Comparison of ENCODE assay signal across 15 cellular contexts in genomic region chr13:41388143-41388881, GRCh38.
A peak's percentile ranks its signal among the peaks of the same experiment; 100 is the strongest.
DNase-seq lines count a peak whose midpoint lies in the region; ATAC-seq and TF ChIP-seq lines count a peak whose summit lies in the region.
"Had no signal": no experiment of that assay in that cellular context is flagged by ENCODE, and none has a peak within 500 bp of the region (broad histone marks: within the 10 kb centered on the region; RNA-seq: fewer than 3 reads in every experiment).

No MANE protein-coding gene starts in this region.

- peaks cover 0 to 24% (median 15%) of the 10 kb centered on the region in 9 donors for H3K4me1 ChIP-seq in heart right ventricle
- H3K4me1 ChIP-seq in right atrium auricular region = peaks cover 0 to 13% of the 10 kb centered on the region in 2 donors
- H3K4me1 ChIP-seq in BLaER1 = peaks cover 41% of the 10 kb centered on the region
- H3K4me1 ChIP-seq in BLaER1 treated with 17β-estradiol and CSF1 and Interleukin-3, amounts not matched to agents 10 nM and 100 nM = peaks cover 40 to 70% (median 64%) of the 10 kb centered on the region in 10 experiments
- H3K4me1 ChIP-seq in OCI-LY1 (ENCODE audit: insufficient read depth, low read length, severe bottlenecking) = peaks cover 28% of the 10 kb centered on the region
- no peaks in the 10 kb centered on the region for H3K4me1 ChIP-seq in mesenchymal stem cell (ENCODE audit: control insufficient read depth, insufficient read depth, low read depth, low read length)
- H3K4me1 ChIP-seq: Caco-2, HAP-1 had no signal

- no peaks in the 10 kb centered on the region for H3K9me2 ChIP-seq in OCI-LY1 (ENCODE audit: low read depth, low read length)

- no peaks in the 10 kb centered on the region for H3F3A ChIP-seq in OCI-LY1 (ENCODE audit: insufficient read depth, low read length)

- H2BK12ac ChIP-seq in mesenchymal stem cell (ENCODE audit: low read length in 2 of 2) = no peak overlapping the region

- peak in 1 of 2 donors; percentile 19 for DNase-seq in heart right ventricle
- DNase-seq in right atrium auricular region (ENCODE audit: low spot score) = no peak
- no peak for DNase-seq in A172 (ENCODE audit: low spot score)
- DNase-seq in mesenchymal stem cell = no peak
- DNase-seq: C1 segment of cervical spinal cord; Caco-2; CD8-positive, alpha-beta T cell; DMS153; DND-41; GOT3; HFFc6 had no signal

- H2AK5ac ChIP-seq in mesenchymal stem cell (ENCODE audit: low read length, severe bottlenecking) = no peak overlapping the region

- no peaks in the 10 kb centered on the region for H3K79me1 ChIP-seq in mesenchymal stem cell (replicated peaks; ENCODE audit: low read length, poor library complexity, severe bottlenecking)

- H3K27ac ChIP-seq in heart right ventricle (peak overlapping the region in 8 of 10 donors; percentile 9 to 70 (median 46)), right atrium auricular region (no peak overlapping the region), BLaER1 (peak overlapping the region; percentile 51; the same call in 1 of the 2 replicates), OCI-LY1 (ENCODE audit: low read depth, low read length, poor library complexity, severe bottlenecking) (peak overlapping the region; percentile 14), mesenchymal stem cell (ENCODE audit: low read length, poor library complexity, severe bottlenecking) (no peak overlapping the region)
- H3K27ac ChIP-seq in BLaER1 treated with 17β-estradiol and CSF1 and Interleukin-3, amounts not matched to agents 10 nM and 100 nM = peak overlapping the region in 10 of 11 experiments; percentile 1 to 86 (median 68); a peak in 18 of 22 replicates

- peak overlapping the region; percentile 90 for H2AFZ ChIP-seq in OCI-LY1 (ENCODE audit: low read length)
- H2AFZ ChIP-seq in mesenchymal stem cell (ENCODE audit: low read depth, low read length) = no peak overlapping the region

- no peak overlapping the region for H3K14ac ChIP-seq in mesenchymal stem cell (ENCODE audit: low read length in 2 of 2)

- H3K4ac ChIP-seq in mesenchymal stem cell (ENCODE audit: low read depth in 1 of 2, low read length in 2 of 2) = no peak overlapping the region

- H3K9ac ChIP-seq in BLaER1 (no peak overlapping the region; the same call in 1 of the 2 replicates), OCI-LY1 (ENCODE audit: low read length) (no peak overlapping the region), mesenchymal stem cell (ENCODE audit: low read length) (no peak overlapping the region)
- peak overlapping the region in 9 of 11 experiments; percentile 0 to 69 (median 44); a peak in 11 of 22 replicates for H3K9ac ChIP-seq in BLaER1 treated with 17β-estradiol and CSF1 and Interleukin-3, amounts not matched to agents 10 nM and 100 nM

- no peak for TF ChIP-seq CTCF in heart right ventricle (IDR thresholded peaks at IDR 0.05)
- no peak for TF ChIP-seq CTCF in right atrium auricular region (IDR thresholded peaks at IDR 0.05)
- no peak for TF ChIP-seq CTCF in OCI-LY1 (IDR thresholded peaks at IDR 0.05; ENCODE audit: low read length)

- no peak overlapping the region for H2BK15ac ChIP-seq in mesenchymal stem cell (ENCODE audit: low read depth, poor library complexity, severe bottlenecking)

- no peak overlapping the region for H2BK120ac ChIP-seq in mesenchymal stem cell (ENCODE audit: low read depth, low read length)

- no peak overlapping the region for H4K91ac ChIP-seq in mesenchymal stem cell (ENCODE audit: low read length)

- no peaks in the 10 kb centered on the region for H3K79me2 ChIP-seq in OCI-LY1 (ENCODE audit: insufficient read depth, low read length)

- no peak overlapping the region for H3K23ac ChIP-seq in mesenchymal stem cell (ENCODE audit: low read length in 2 of 2)

- no peak overlapping the region for H3K18ac ChIP-seq in mesenchymal stem cell (ENCODE audit: low read depth in 1 of 2, low read length in 2 of 2)

- peak overlapping the region; percentile 69 for H3K4me2 ChIP-seq in BLaER1
- H3K4me2 ChIP-seq in BLaER1 treated with 17β-estradiol and CSF1 and Interleukin-3, amounts not matched to agents 10 nM and 100 nM = peak overlapping the region; percentile 40 to 86 (median 74); a peak in 21 of 22 replicates
- peak overlapping the region; percentile 11; the same call in 1 of the 2 replicates for H3K4me2 ChIP-seq in OCI-LY1 (ENCODE audit: low read length)
- H3K4me2 ChIP-seq in mesenchymal stem cell (ENCODE audit: low read length, poor library complexity, severe bottlenecking) = no peak overlapping the region

- no peak overlapping the region for H2BK5ac ChIP-seq in mesenchymal stem cell (ENCODE audit: low read depth, low read length, poor library complexity, severe bottlenecking)

- H3K27me3 ChIP-seq in heart right ventricle = no peaks in the 10 kb centered on the region
- H3K27me3 ChIP-seq in right atrium auricular region = no peaks in the 10 kb centered on the region
- no peaks in the 10 kb centered on the region for H3K27me3 ChIP-seq in BLaER1
- H3K27me3 ChIP-seq in BLaER1 treated with 17β-estradiol and CSF1 and Interleukin-3, amounts not matched to agents 10 nM and 100 nM = no peaks in the 10 kb centered on the region
- no peaks in the 10 kb centered on the region for H3K27me3 ChIP-seq in OCI-LY1 (ENCODE audit: insufficient read depth, low read length)
- H3K27me3 ChIP-seq in mesenchymal stem cell (ENCODE audit: control insufficient read depth in 1 of 2, insufficient read depth in 1 of 2, low read length in 2 of 2) = no peaks in the 10 kb centered on the region

- intact Hi-C loops in heart right ventricle (cut with DNase I) = loop anchor here in 2 of 10 donors (10.0 kb wide), 1 partner anchor 266 kb away; no protein-coding TSS in a partner anchor

- H4K8ac ChIP-seq in mesenchymal stem cell (ENCODE audit: low read length) = no peak overlapping the region

- WGBS in heart right ventricle, 2 donors = 58 to 66% methylated on average over 6 of the region's 6 CpGs
- 91% methylated on average over 5 of the region's 6 CpGs for WGBS in mesenchymal stem cell

- H4K20me1 ChIP-seq in BLaER1 = no peaks in the 10 kb centered on the region
- no peaks in the 10 kb centered on the region for H4K20me1 ChIP-seq in BLaER1 treated with 17β-estradiol and CSF1 and Interleukin-3, amounts not matched to agents 10 nM and 100 nM
- no peaks in the 10 kb centered on the region for H4K20me1 ChIP-seq in OCI-LY1 (ENCODE audit: insufficient read depth, low read length)

- H3K9me3 ChIP-seq in heart right ventricle (no peaks in the 10 kb centered on the region), right atrium auricular region (no peaks in the 10 kb centered on the region), BLaER1 (peaks cover 10% of the 10 kb centered on the region), OCI-LY1 (ENCODE audit: low read length) (no peaks in the 10 kb centered on the region), mesenchymal stem cell (ENCODE audit: control insufficient read depth, low read length) (no peaks in the 10 kb centered on the region)
- H3K9me3 ChIP-seq in BLaER1 treated with 17β-estradiol and CSF1 and Interleukin-3, amounts not matched to agents 10 nM and 100 nM (replicated peaks in 1 of 11) = peaks cover 6 to 11% (median 9%) of the 10 kb centered on the region in 11 experiments; a peak in 20 of 22 replicates
- H3K9me3 ChIP-seq: Caco-2, HAP-1 had no signal

- no peaks in the 10 kb centered on the region for H3K36me3 ChIP-seq in heart right ventricle
- no peaks in the 10 kb centered on the region for H3K36me3 ChIP-seq in right atrium auricular region
- H3K36me3 ChIP-seq in BLaER1 = no peaks in the 10 kb centered on the region
- H3K36me3 ChIP-seq in BLaER1 treated with 17β-estradiol and CSF1 and Interleukin-3, amounts not matched to agents 10 nM and 100 nM = no peaks in the 10 kb centered on the region
- no peaks in the 10 kb centered on the region for H3K36me3 ChIP-seq in OCI-LY1 (ENCODE audit: insufficient read depth, low read length)
- H3K36me3 ChIP-seq in mesenchymal stem cell (ENCODE audit: control insufficient read depth in 1 of 2, insufficient read depth in 2 of 2, low read depth in 1 of 2, low read length in 2 of 2) = no peaks in the 10 kb centered on the region
- H3K36me3 ChIP-seq: HAP-1 had no signal

- H3K4me3 ChIP-seq in heart right ventricle (no peak overlapping the region), right atrium auricular region (no peak overlapping the region), BLaER1 (no peak overlapping the region), OCI-LY1 (ENCODE audit: low read depth, low read length, poor library complexity, severe bottlenecking) (no peak overlapping the region), mesenchymal stem cell (ENCODE audit: insufficient read depth in 1 of 2, low read depth in 1 of 2, low read length in 2 of 2) (no peak overlapping the region)
- H3K4me3 ChIP-seq in BLaER1 treated with 17β-estradiol and CSF1 and Interleukin-3, amounts not matched to agents 10 nM and 100 nM = peak overlapping the region in 2 of 10 experiments; percentile 2 to 16; a peak in 1 of 20 replicates
- H3K4me3 ChIP-seq: HAP-1 had no signal

- ATAC-seq in heart right ventricle = peak in 5 of 8 donors; percentile 42 to 77 (median 75)
- ATAC-seq: CD8-positive, alpha-beta T cell had no signal

Comparison
In these comparisons a context has a peak if more than half of its experiments do, and no peak if none do; other contexts are left out.
1. H3K27ac ChIP-seq: peak in heart right ventricle (8 of 10), BLaER1 (single experiment), BLaER1 treated with 17β-estradiol and CSF1 and Interleukin-3, amounts not matched to agents 10 nM and 100 nM (10 of 11) and OCI-LY1 (single experiment); none in right atrium auricular region (0 of 2) and mesenchymal stem cell (single experiment).
2. H3K9ac ChIP-seq: peak in BLaER1 treated with 17β-estradiol and CSF1 and Interleukin-3, amounts not matched to agents 10 nM and 100 nM (9 of 11); none in BLaER1 (single experiment), OCI-LY1 (single experiment) and mesenchymal stem cell (single experiment).